In the genomic region with DNA sequence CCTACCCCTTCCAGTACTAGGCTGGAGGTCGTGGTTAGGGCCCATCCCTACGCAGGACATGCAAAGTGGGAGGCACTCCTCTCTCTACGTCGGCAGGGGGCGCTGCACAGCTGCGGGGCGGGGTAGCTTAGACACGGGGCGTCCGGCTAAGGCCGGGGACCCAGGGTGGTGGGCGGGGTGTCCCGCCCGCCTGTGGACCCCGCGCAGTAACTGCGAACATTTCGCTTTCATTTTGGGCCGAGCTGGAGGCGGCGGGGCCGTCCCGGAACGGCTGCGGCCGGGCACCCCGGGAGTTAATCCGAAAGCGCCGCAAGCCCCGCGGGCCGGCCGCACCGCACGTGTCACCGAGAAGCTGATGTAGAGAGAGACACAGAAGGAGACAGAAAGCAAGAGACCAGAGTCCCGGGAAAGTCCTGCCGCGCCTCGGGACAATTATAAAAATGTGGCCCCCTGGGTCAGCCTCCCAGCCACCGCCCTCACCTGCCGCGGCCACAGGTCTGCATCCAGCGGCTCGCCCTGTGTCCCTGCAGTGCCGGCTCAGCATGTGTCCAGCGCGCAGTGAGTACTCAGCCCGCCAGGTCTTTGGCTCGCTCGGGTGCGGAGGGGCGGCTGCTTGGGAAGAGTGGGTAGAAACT, we compare ENCODE assay signal across 8 cellular contexts. TPM values are rescaled to one million over a fixed set of nuclear protein-coding genes. Genes with fewer than 3 reads are reported as not detected.
DNase-seq lines count a peak whose midpoint lies in the region; ATAC-seq, FAIRE-seq and TF ChIP-seq lines count a peak whose summit lies in the region.

Gene IL12A (plus strand): TSS at position 219 of the 635 bp plus-strand sequence.

- TF ChIP-seq EP300 in gastroesophageal sphincter (IDR thresholded peaks at IDR 0.05) = no peak

- TF ChIP-seq POLR2A in gastroesophageal sphincter (IDR thresholded peaks at IDR 0.05) = no peak

- H3K4me1 ChIP-seq in gastroesophageal sphincter (peaks cover 0 to 43% (median 6%) of the 10 kb centered on the region in 3 donors), thoracic aorta (ENCODE audit: control insufficient read depth in 1 of 2, low read depth in 2 of 2) (peaks cover 0 to 12% of the 10 kb centered on the region in 2 donors)

- peak; percentile 90 for DNase-seq in D341Med (ENCODE audit: low spot score)
- peak; percentile 48 for DNase-seq in RCC 7860 (ENCODE audit: low spot score)
- DNase-seq in activated gamma-delta T cell (lab: John Stamatoyannopoulos, UW) = peak; percentile 60
- peak; percentile 75 for DNase-seq in omental fat pad (ENCODE audit: low spot score)
- DNase-seq in thoracic aorta (ENCODE audit: low spot score) = peak; percentile 20

- H3K9me3 ChIP-seq in gastroesophageal sphincter = no peaks in the 10 kb centered on the region
- no peaks in the 10 kb centered on the region for H3K9me3 ChIP-seq in thoracic aorta

- no peak for FAIRE-seq in RCC 7860 (lab: Jason Lieb, UNC)

- H3K27me3 ChIP-seq in gastroesophageal sphincter (no peaks in the 10 kb centered on the region), thoracic aorta (replicated peaks; ENCODE audit: insufficient read depth) (no peaks in the 10 kb centered on the region)

- 0% methylated on average over 2 to 11 of the region's 54 CpGs for WGBS in gastroesophageal sphincter (ENCODE audit: low coverage in 1 of 2), 2 donors

- H3K4me3 ChIP-seq in gastroesophageal sphincter (peak within 1 kb of the TSS; percentile 77 to 85), thoracic aorta (peak within 1 kb of the TSS; percentile 79)

- peak; percentile 78 to 96 (median 84) for TF ChIP-seq CTCF in gastroesophageal sphincter (IDR thresholded peaks at IDR 0.05)
- peak in 1 of 3 donors; percentile 48 for TF ChIP-seq CTCF in omental fat pad (IDR thresholded peaks at IDR 0.05)
- TF ChIP-seq CTCF in thoracic aorta (IDR thresholded peaks at IDR 0.05) = peak; percentile 85

- peak; percentile 86 for ATAC-seq in GM19463 (IDR thresholded peaks at IDR 0.05; ENCODE audit: unreplicated experiment)
- peak; percentile 88 for ATAC-seq in HG03575 (IDR thresholded peaks at IDR 0.05; ENCODE audit: extremely low read depth, insufficient number of reproducible peaks, low FRiP score, unreplicated experiment)
- ATAC-seq in gastroesophageal sphincter = peak; percentile 92
- peak; percentile 96 for ATAC-seq in omental fat pad (ENCODE audit: low FRiP score)
- peak; percentile 61 for ATAC-seq in thoracic aorta (ENCODE audit: insufficient number of reproducible peaks, low FRiP score, low read depth)

- H3K27ac ChIP-seq in gastroesophageal sphincter (peak within 1 kb of the TSS in 3 of 4 donors; percentile 48 to 77 (median 61)), thoracic aorta (no peak within 1 kb of the TSS)

- no peaks in the 10 kb centered on the region for H3K36me3 ChIP-seq in gastroesophageal sphincter
- H3K36me3 ChIP-seq in thoracic aorta = no peaks in the 10 kb centered on the region

RNA-seq across cellular contexts. Expression of gene IL12A, which starts in this region (rescaled TPM):
- total RNA-seq in gastroesophageal sphincter = 1 to 10 TPM in 1 of 4 donors, under 1 TPM in 2, not detected in 1; 0.32 to 3.3 (median 0.85) TPM
- 1 to 10 TPM in 3 of 4 donors, not detected in 1; 1.1 to 2.8 (median 2.4) TPM for total RNA-seq in omental fat pad
- total RNA-seq in thoracic aorta = not detected

Comparison
In these comparisons a context has a peak if more than half of its experiments do, and no peak if none do; other contexts are left out.
1. Peak in DNase-seq, ATAC-seq and H3K4me3 ChIP-seq in thoracic aorta; RNA of the gene not detected or under 1 TPM.
2. DNase-seq: peak in every context shown above with its lines; median percentile 90 in D341Med; 75 in omental fat pad; 60 in activated gamma-delta T cell; 48 in RCC 7860; 20 in thoracic aorta.
3. H3K27ac ChIP-seq: peak in gastroesophageal sphincter (3 of 4); none in thoracic aorta (0 of 2).
4. Peak in every context shown above with its lines, with median percentiles within 50 percentile points of each other: ATAC-seq.